ENCODE assay signal across 9 cellular contexts in the genomic region with DNA sequence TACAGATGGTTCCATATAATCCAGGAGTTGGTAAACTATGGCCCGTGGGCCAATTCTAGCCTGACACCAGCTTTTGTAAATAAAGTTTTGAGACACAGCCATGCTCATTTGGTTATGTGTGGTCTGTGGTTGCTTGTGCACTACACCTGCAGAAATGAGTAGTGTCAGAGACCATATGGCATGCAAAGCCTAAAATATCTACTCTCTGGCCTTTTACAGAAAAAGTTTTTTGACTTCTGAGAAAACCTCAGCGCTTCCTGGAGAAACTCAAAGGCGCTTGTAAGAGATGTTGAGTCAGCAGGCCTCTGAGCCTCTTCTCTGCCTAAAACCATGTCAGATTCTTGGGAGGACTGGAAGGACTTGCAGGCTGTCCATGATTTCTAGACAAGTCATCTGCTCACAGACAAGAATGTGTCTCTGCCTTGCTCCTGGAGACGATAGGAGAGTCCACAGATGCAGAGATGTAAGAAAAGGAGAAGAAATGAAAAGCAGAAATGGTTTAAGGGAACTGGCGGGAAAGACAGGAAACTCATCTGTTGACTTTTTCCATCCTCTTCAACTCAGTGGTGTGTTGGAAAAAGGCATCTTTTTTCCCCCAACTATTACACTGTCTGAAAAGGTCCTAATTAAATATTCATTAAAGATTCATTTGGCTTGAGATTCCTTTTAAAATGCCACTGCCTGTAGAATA. TPM values are rescaled to one million over a fixed set of nuclear protein-coding genes. Genes with fewer than 3 reads are reported as not detected.
A peak's percentile ranks its signal among the peaks of the same experiment; 100 is the strongest.
DNase-seq lines count a peak whose midpoint lies in the region; ATAC-seq and TF ChIP-seq lines count a peak whose summit lies in the region.
"Had no signal": no experiment of that assay in that cellular context is flagged by ENCODE, and none has a peak within 500 bp of the region (broad histone marks: within the 10 kb centered on the region; RNA-seq: fewer than 3 reads in every experiment).

No MANE protein-coding gene starts in this region.

- no peak for TF ChIP-seq CTCF in GM12865 (IDR thresholded peaks at IDR 0.05; ENCODE audit: insufficient read depth, low read depth, low read length, missing control alignments)
- no peak for TF ChIP-seq CTCF in MM.1S (IDR thresholded peaks at IDR 0.05; ENCODE audit: low read length)

- H3K4me3 ChIP-seq in GM12865 (ENCODE audit: low read depth, low read length) = peak overlapping the region; percentile 25; the same call in 1 of the 2 replicates
- H3K4me3 ChIP-seq in MM.1S (ENCODE audit: low read length) = no peak overlapping the region
- no peak overlapping the region for H3K4me3 ChIP-seq in H7 (ENCODE audit: insufficient read depth, low read depth, low read length)
- H3K4me3 ChIP-seq in trophoblast cell (ENCODE audit: low read depth, low read length) = no peak overlapping the region

- H4K20me1 ChIP-seq in MM.1S (ENCODE audit: insufficient read depth, low read length) = no peaks in the 10 kb centered on the region; the same call in 1 of the 2 replicates

- H2AFZ ChIP-seq in MM.1S (ENCODE audit: low read length) (no peak overlapping the region), trophoblast cell (ENCODE audit: insufficient read depth, low read length, poor library complexity) (no peak overlapping the region)

- peaks cover 24% of the 10 kb centered on the region for H3K27me3 ChIP-seq in MM.1S (replicated peaks; ENCODE audit: insufficient read depth, low read length)
- peaks cover 10% of the 10 kb centered on the region; the same call in 1 of the 2 replicates for H3K27me3 ChIP-seq in H7 (ENCODE audit: control insufficient read depth, insufficient read depth, low read length)
- no peaks in the 10 kb centered on the region for H3K27me3 ChIP-seq in trophoblast cell (ENCODE audit: insufficient read depth, low read length)

- no peak overlapping the region for H3K9ac ChIP-seq in MM.1S (ENCODE audit: low read length)
- H3K9ac ChIP-seq in trophoblast cell (ENCODE audit: low read length) = no peak overlapping the region

- DNase-seq in GM12865 (ENCODE audit: low read depth) = peak; percentile 93
- DNase-seq in MM.1S = peak; percentile 96
- peak; percentile 32 for DNase-seq in activated naive CD4-positive, alpha-beta T cell treated with anti-CD3 and anti-CD28 coated beads, Interleukin-2, amount 50 U/mL, for 16 hours
- DNase-seq in H7 = no peak
- no peak for DNase-seq in sciatic nerve (ENCODE audit: low spot score)
- no peak for DNase-seq in NCI-H748 (lab: John Stamatoyannopoulos, UW; ENCODE audit: unreplicated experiment)
- no peak for DNase-seq in trophoblast cell

- WGBS in trophoblast cell (ENCODE audit: extremely low coverage, insufficient coverage, insufficient read length) = no CpG with 5 or more reads among the region's 5 CpGs

- H3F3A ChIP-seq in MM.1S (ENCODE audit: insufficient read depth, low read length) = peaks cover 17% of the 10 kb centered on the region

- no peak overlapping the region for H2BK12ac ChIP-seq in trophoblast cell (ENCODE audit: low read length)

- H3K4me1 ChIP-seq in MM.1S (ENCODE audit: low read length) (peaks cover 43% of the 10 kb centered on the region), trophoblast cell (ENCODE audit: control insufficient read depth in 1 of 2, insufficient read depth in 2 of 2, low read length in 2 of 2) (peaks cover 8 to 14% of the 10 kb centered on the region in 2 experiments)

- H3K23ac ChIP-seq in trophoblast cell (ENCODE audit: low read length) = no peak overlapping the region

- no peak overlapping the region for H4K91ac ChIP-seq in trophoblast cell (ENCODE audit: low read depth, low read length)

- H3K79me2 ChIP-seq in MM.1S (ENCODE audit: low read length) (no peaks in the 10 kb centered on the region), trophoblast cell (ENCODE audit: control insufficient read depth, insufficient read depth, low read length, poor library complexity) (peaks cover 5% of the 10 kb centered on the region)

- H3K9me3 ChIP-seq in MM.1S (replicated peaks; ENCODE audit: insufficient read depth, low read length) (no peaks in the 10 kb centered on the region), trophoblast cell (ENCODE audit: insufficient read depth, low read depth, low read length) (no peaks in the 10 kb centered on the region)

- H3K18ac ChIP-seq in trophoblast cell (ENCODE audit: low read length) = no peak overlapping the region

- no peak overlapping the region for H3K14ac ChIP-seq in trophoblast cell (ENCODE audit: low read length)

- H2BK120ac ChIP-seq in trophoblast cell (ENCODE audit: insufficient read depth, low read length, poor library complexity) = no peak overlapping the region

- H3K27ac ChIP-seq in MM.1S (ENCODE audit: low read length) = peak overlapping the region; percentile 41; the same call in 1 of the 2 replicates
- no peak overlapping the region for H3K27ac ChIP-seq in trophoblast cell (ENCODE audit: low read depth, low read length)

- no peak overlapping the region for H2BK5ac ChIP-seq in trophoblast cell (ENCODE audit: low read depth, low read length, poor library complexity)

- H3K36me3 ChIP-seq in MM.1S (replicated peaks; ENCODE audit: insufficient read depth, low read length) = no peaks in the 10 kb centered on the region
- peaks cover 11% of the 10 kb centered on the region for H3K36me3 ChIP-seq in H7 (replicated peaks; ENCODE audit: control insufficient read depth, insufficient read depth, low read length)
- H3K36me3 ChIP-seq in trophoblast cell (ENCODE audit: control insufficient read depth in 1 of 2, insufficient read depth in 2 of 2, low read length in 2 of 2) = no peaks in the 10 kb centered on the region

- H3K79me1 ChIP-seq in trophoblast cell (ENCODE audit: low read length) = peaks cover 5% of the 10 kb centered on the region

- H2AK5ac ChIP-seq in trophoblast cell (ENCODE audit: low read length) = no peak overlapping the region

- H3K4ac ChIP-seq in trophoblast cell (ENCODE audit: low read depth, low read length) = no peak overlapping the region

- intact Hi-C loops in sciatic nerve (cut with DNase I) = no loop called here

- no peak overlapping the region for H4K8ac ChIP-seq in trophoblast cell (ENCODE audit: low read depth, low read length)

- H4K12ac ChIP-seq in trophoblast cell (ENCODE audit: low read depth, low read length) = no peak overlapping the region

- H3K4me2 ChIP-seq in MM.1S (ENCODE audit: low read depth, low read length) (peak overlapping the region; percentile 55), trophoblast cell (ENCODE audit: low read length) (no peak overlapping the region)

- ATAC-seq in GM21619 (IDR thresholded peaks at IDR 0.05; ENCODE audit: unreplicated experiment) (peak; percentile 84), sciatic nerve (no peak)
- ATAC-seq: HCT116 had no signal

- H3K9me2 ChIP-seq in MM.1S (replicated peaks; ENCODE audit: insufficient read depth, low read length) = no peaks in the 10 kb centered on the region

RNA-seq across cellular contexts. Expression of a gene that starts 5.2 kb away (rescaled TPM):
- 16.2 and 17.4 TPM in 2 replicates for total RNA-seq in H7 (2014; rRNA removed; shearing (Covaris generic))
- total RNA-seq in sciatic nerve = 20.6 TPM
- polyA plus RNA-seq in trophoblast cell (2013) = 8.6 and 8.8 TPM in 2 replicates

Comparison
In these comparisons a context has a peak if more than half of its experiments do, and no peak if none do; other contexts are left out.
1. DNase-seq: peak in GM12865 (single experiment), MM.1S (single experiment) and activated naive CD4-positive, alpha-beta T cell treated with anti-CD3 and anti-CD28 coated beads, Interleukin-2, amount 50 U/mL, for 16 hours (single experiment); none in H7 (single experiment), sciatic nerve (single experiment), NCI-H748 (single experiment) and trophoblast cell (0 of 2).